ENCODE assay signal across 8 cellular contexts in genomic region chr12:123365141-123365917, GRCh38. TPM values are rescaled to one million over a fixed set of nuclear protein-coding genes. Genes with fewer than 3 reads are reported as not detected.
DNase-seq lines count a peak whose midpoint lies in the region; ATAC-seq and TF ChIP-seq lines count a peak whose summit lies in the region.

No MANE protein-coding gene starts in this region.

- POLR2A ChIA-PET in WTC11 (lab: Charles Lee) = interaction anchor here (0.5 to 2.6 kb wide), 9 partner anchors 19 to 1290 kb away, joined by 3 to 32 read pairs (median 4); partner anchors contain the start of genes ATP6V0A2, KMT5A, MPHOSPH9 and MTRFR

- TF ChIP-seq CTCF in AG09309 (IDR thresholded peaks at IDR 0.05; ENCODE audit: control insufficient read depth, insufficient read depth, low read depth, low read length, missing control alignments) (peak; percentile 84), WTC11 (IDR thresholded peaks at IDR 0.05) (peak; percentile 32; the same call in 1 of the 2 replicates)

- CTCF ChIA-PET in WTC11 (lab: Charles Lee) = interaction anchor here (0.5 to 2.8 kb wide), 29 partner anchors 12 to 607 kb away, joined by 3 to 47 read pairs (median 5); partner anchors contain the start of genes ATP6V0A2, CCDC92, KMT5A and MPHOSPH9

- peak overlapping the region; percentile 96 for H3K27ac Mint-ChIP-seq in WTC11

- no peaks in the 10 kb centered on the region; the same call in 1 of the 2 replicates for H3K27me3 Mint-ChIP-seq in WTC11 (ENCODE audit: low read depth)

- H3K36me3 Mint-ChIP-seq in WTC11 = no peaks in the 10 kb centered on the region

- DNase-seq in AG09309 (ENCODE audit: low read depth) (peak; percentile 93), NCI-H2227 (lab: John Stamatoyannopoulos, UW; ENCODE audit: unreplicated experiment) (peak; percentile 99), WTC11 (ENCODE audit: low spot score) (peak; percentile 98), caudate nucleus (lab: John Stamatoyannopoulos, UW) (peak; percentile 68 to 99 (median 97)), iris pigment epithelial cell (ENCODE audit: low read depth) (peak; percentile 98)
- peak; percentile 94 to 95 for DNase-seq in stimulated activated CD4-positive, alpha-beta T cell treated with anti-CD3 and anti-CD28 coated beads, Interleukin-12 subunit alpha, Interleukin-12 subunit beta, amount 100 ng/mL, for 24 hours (ENCODE audit: low read depth in 2 of 2)

- H3K27ac ChIP-seq in caudate nucleus (ENCODE audit: low read depth, low read length) = peak overlapping the region; percentile 99

- peak overlapping the region; percentile 79 for H3K4me3 Mint-ChIP-seq in WTC11

- peak overlapping the region; percentile 87 for H3K4me3 ChIP-seq in AG09309 (ENCODE audit: control insufficient read depth, low read depth, low read length)

- no peaks in the 10 kb centered on the region for H3K9me3 Mint-ChIP-seq in WTC11

- peaks cover 12% of the 10 kb centered on the region for H3K4me1 Mint-ChIP-seq in WTC11

- ATAC-seq in GM18907 (IDR thresholded peaks at IDR 0.05; ENCODE audit: unreplicated experiment) (peak; percentile 69), HG03159 (IDR thresholded peaks at IDR 0.05; ENCODE audit: unreplicated experiment) (peak; percentile 61), WTC11 (peak; percentile 79)

TF ChIP-seq in WTC11, 78 proteins besides CTCF, POLR2A, EP300 and RAD21 (continues in another document):
- peak; percentile 88 for TF ChIP-seq USF2 (CRISPR knock-in tag; IDR thresholded peaks at IDR 0.05)
- TF ChIP-seq MLX (CRISPR knock-in tag; IDR thresholded peaks at IDR 0.05) = no peak
- TF ChIP-seq ZNF317 (CRISPR knock-in tag; IDR thresholded peaks at IDR 0.05; ENCODE audit: borderline replicate concordance, low read depth) = no peak
- TF ChIP-seq SP1 (CRISPR knock-in tag; conservative IDR thresholded peaks at IDR 0.05) = peak; percentile 85
- no peak for TF ChIP-seq SMAD4 (CRISPR knock-in tag; IDR thresholded peaks at IDR 0.05)
- no peak for TF ChIP-seq ZNF532 (CRISPR knock-in tag; IDR thresholded peaks at IDR 0.05; ENCODE audit: borderline replicate concordance)
- TF ChIP-seq CREB1 (CRISPR knock-in tag; IDR thresholded peaks at IDR 0.05) = no peak
- TF ChIP-seq HMGXB4 (CRISPR knock-in tag; IDR thresholded peaks at IDR 0.05) = 0 out of 2 replicates have a peak, but pooled peaks have one; percentile 13
- no peak for TF ChIP-seq ATF1 (CRISPR knock-in tag; IDR thresholded peaks at IDR 0.05)
- TF ChIP-seq USF1 (CRISPR knock-in tag; IDR thresholded peaks at IDR 0.05) = peak; percentile 88
- TF ChIP-seq MAX (CRISPR knock-in tag; IDR thresholded peaks at IDR 0.05) = peak; percentile 62; the same call in 1 of the 2 replicates
- no peak for TF ChIP-seq GRHL2 (CRISPR knock-in tag; IDR thresholded peaks at IDR 0.05; ENCODE audit: insufficient replicate concordance, severe bottlenecking)
- 0 out of 2 replicates have a peak, but pooled peaks have one; percentile 30 for TF ChIP-seq MYBL2 (CRISPR knock-in tag; IDR thresholded peaks at IDR 0.05)

RNA-seq across cellular contexts. Expression of gene SBNO1, which starts 0.7 kb away (rescaled TPM):
- 42.9 to 52.2 TPM (median 43.5 TPM) in 3 replicates for total RNA-seq in WTC11 (2021)

RNA-seq across cellular contexts. Expression of gene KMT5A, which starts 18.6 kb away (rescaled TPM):
- total RNA-seq in WTC11 (2021) = 20.4 to 28.0 TPM (median 24.0 TPM) in 3 replicates

Comparison
In these comparisons a context has a peak if more than half of its experiments do, and no peak if none do; other contexts are left out.
1. Peak in every context shown above with its lines: DNase-seq, ATAC-seq, H3K4me3 ChIP-seq and H3K27ac ChIP-seq.